In genomic region chr10:24254180-24254579, GRCh38 we compare ENCODE assay signal across 21 cellular contexts. TPM values are rescaled to one million over a fixed set of nuclear protein-coding genes. Genes with fewer than 3 reads are reported as not detected.
DNase-seq lines count a peak whose midpoint lies in the region; ATAC-seq and TF ChIP-seq lines count a peak whose summit lies in the region.
"Had no signal": no experiment of that assay in that cellular context is flagged by ENCODE, and none has a peak within 500 bp of the region (broad histone marks: within the 10 kb centered on the region; RNA-seq: fewer than 3 reads in every experiment).

No MANE protein-coding gene starts in this region.

- H3K27me3 ChIP-seq in cardiac muscle cell (no peaks in the 10 kb centered on the region), mesenchymal stem cell (ENCODE audit: control insufficient read depth in 1 of 2, insufficient read depth in 1 of 2, low read length in 2 of 2) (no peaks in the 10 kb centered on the region)
- H3K27me3 ChIP-seq: transverse colon had no signal

- 70% methylated on average over 3 of the region's 3 CpGs for WGBS in mesenchymal stem cell

- H3K4me1 Mint-ChIP-seq in type B pancreatic cell (ENCODE audit: unreplicated experiment): peaks cover 70% of the 10 kb centered on the region

- no peak for TF ChIP-seq CTCF in cardiac muscle cell (IDR thresholded peaks at IDR 0.05; ENCODE audit: low read depth, low read length)
- TF ChIP-seq CTCF in choroid plexus epithelial cell (conservative IDR thresholded peaks at IDR 0.05; ENCODE audit: low read depth, low read length): no peak
- TF ChIP-seq CTCF in type B pancreatic cell (conservative IDR thresholded peaks at IDR 0.05): no peak

- peak in 1 of 2 donors; percentile 46 for DNase-seq in cardiac muscle cell (ENCODE audit: low read depth in 1 of 2, low spot score in 1 of 2)
- DNase-seq in Right ventricle myocardium inferior (ENCODE audit: missing footprints): no peak
- DNase-seq in choroid plexus epithelial cell (ENCODE audit: low read depth): peak; percentile 19
- DNase-seq in mesenchymal stem cell: no peak
- DNase-seq in type B pancreatic cell (ENCODE audit: extremely low spot score, unreplicated experiment): no peak
- DNase-seq in foreskin melanocyte: no peak
- no peak for DNase-seq in NCI-H128 (lab: John Stamatoyannopoulos, UW; ENCODE audit: unreplicated experiment)
- DNase-seq: activated CD8-positive, alpha-beta memory T cell treated with anti-CD3 and anti-CD28 coated beads for 24 hours; amygdala; DMS53; NCI-H2029; NCI-H526 treated with DMSO at 0.1 percent for 48 hours; stimulated activated CD4-positive, alpha-beta T cell treated with anti-CD3 and anti-CD28 coated beads, Interleukin-2, amount 100 ng/mL, for 24 hours; transverse colon had no signal

- H2BK12ac ChIP-seq in mesenchymal stem cell (ENCODE audit: low read length in 2 of 2): no peak overlapping the region

- H3K27ac ChIP-seq in cardiac muscle cell (peak overlapping the region; percentile 92), mesenchymal stem cell (ENCODE audit: low read length, poor library complexity, severe bottlenecking) (no peak overlapping the region)
- H3K27ac ChIP-seq: 22Rv1, C4-2B, transverse colon had no signal

- H3K4me3 Mint-ChIP-seq in type B pancreatic cell: peak overlapping the region; percentile 15
- H3K4me3 Mint-ChIP-seq: dendritic cell treated with granulocyte-macrophage colony-stimulating factor and Interleukin-4, amounts not matched to agents 40 ng/mL and 50 ng/mL, for 4 days; neural crest cell had no signal

- H3K36me3 ChIP-seq in cardiac muscle cell: no peaks in the 10 kb centered on the region
- no peaks in the 10 kb centered on the region for H3K36me3 ChIP-seq in mesenchymal stem cell (ENCODE audit: control insufficient read depth in 1 of 2, insufficient read depth in 2 of 2, low read depth in 1 of 2, low read length in 2 of 2)
- H3K36me3 ChIP-seq: transverse colon had no signal

- H3K4me3 ChIP-seq in cardiac muscle cell (no peak overlapping the region), choroid plexus epithelial cell (ENCODE audit: low read depth, low read length) (no peak overlapping the region), mesenchymal stem cell (ENCODE audit: insufficient read depth in 1 of 2, low read depth in 1 of 2, low read length in 2 of 2) (no peak overlapping the region)
- H3K4me3 ChIP-seq: transverse colon had no signal

- H3K36me3 Mint-ChIP-seq in type B pancreatic cell: peaks cover 19% of the 10 kb centered on the region

- H2BK15ac ChIP-seq in mesenchymal stem cell (ENCODE audit: low read depth, poor library complexity, severe bottlenecking): no peak overlapping the region

- no peak overlapping the region for H2BK5ac ChIP-seq in mesenchymal stem cell (ENCODE audit: low read depth, low read length, poor library complexity, severe bottlenecking)

- H4K91ac ChIP-seq in mesenchymal stem cell (ENCODE audit: low read length): no peak overlapping the region

- ATAC-seq in Right ventricle myocardium inferior (no peak), HG02840 (IDR thresholded peaks at IDR 0.05; ENCODE audit: low FRiP score, unreplicated experiment) (no peak)

- H3K9me3 Mint-ChIP-seq in type B pancreatic cell: no peaks in the 10 kb centered on the region
- H3K9me3 Mint-ChIP-seq: activated T-helper 2 cell treated with anti-CD3 and anti-CD28 coated beads, Interferon-gamma antibody, Interleukin-2, Interleukin-4, amounts not matched to agents 10 μg/mL and 5 μg/mL and 100 μg/mL, durations not matched to agents 14 hours and 24 hours and 36 hours; dendritic cell treated with granulocyte-macrophage colony-stimulating factor and Interleukin-4, amounts not matched to agents 40 ng/mL and 50 ng/mL, for 4 days; neural crest cell had no signal

- H3K9me3 ChIP-seq in cardiac muscle cell (ENCODE audit: low read depth) (no peaks in the 10 kb centered on the region), mesenchymal stem cell (ENCODE audit: control insufficient read depth, low read length) (no peaks in the 10 kb centered on the region)
- H3K9me3 ChIP-seq: transverse colon had no signal

- H3K27ac Mint-ChIP-seq in type B pancreatic cell: peak overlapping the region; percentile 95
- H3K27ac Mint-ChIP-seq: activated T-helper 2 cell treated with anti-CD3 and anti-CD28 coated beads, Interferon-gamma antibody, Interleukin-2, Interleukin-4, amounts not matched to agents 10 μg/mL and 5 μg/mL and 100 μg/mL, durations not matched to agents 14 hours and 24 hours and 36 hours; dendritic cell treated with granulocyte-macrophage colony-stimulating factor and Interleukin-4, amounts not matched to agents 40 ng/mL and 50 ng/mL, for 4 days had no signal

- H3K79me1 ChIP-seq in mesenchymal stem cell (replicated peaks; ENCODE audit: low read length, poor library complexity, severe bottlenecking): no peaks in the 10 kb centered on the region

- no peak overlapping the region for H3K4ac ChIP-seq in mesenchymal stem cell (ENCODE audit: low read depth in 1 of 2, low read length in 2 of 2)

- no peak overlapping the region for H3K14ac ChIP-seq in mesenchymal stem cell (ENCODE audit: low read length in 2 of 2)

- no peak overlapping the region for H2AK5ac ChIP-seq in mesenchymal stem cell (ENCODE audit: low read length, severe bottlenecking)

- H2BK120ac ChIP-seq in mesenchymal stem cell (ENCODE audit: low read depth, low read length): no peak overlapping the region

- intact Hi-C loops in Right ventricle myocardium inferior (cut with DNase I): loop anchor here (5.0 kb wide), 1 partner anchor 108 kb away; no protein-coding TSS in a partner anchor

- no peak overlapping the region for H3K4me2 ChIP-seq in mesenchymal stem cell (ENCODE audit: low read length, poor library complexity, severe bottlenecking)

- H4K8ac ChIP-seq in mesenchymal stem cell (ENCODE audit: low read length): no peak overlapping the region

- no peaks in the 10 kb centered on the region for H3K27me3 Mint-ChIP-seq in type B pancreatic cell
- H3K27me3 Mint-ChIP-seq: dendritic cell treated with granulocyte-macrophage colony-stimulating factor and Interleukin-4, amounts not matched to agents 40 ng/mL and 50 ng/mL, for 4 days had no signal

- no peak overlapping the region for H2AFZ ChIP-seq in mesenchymal stem cell (ENCODE audit: low read depth, low read length)

- H3K4me1 ChIP-seq in cardiac muscle cell (ENCODE audit: low read depth) (peaks cover 30% of the 10 kb centered on the region), mesenchymal stem cell (ENCODE audit: control insufficient read depth, insufficient read depth, low read depth, low read length) (no peaks in the 10 kb centered on the region)
- H3K4me1 ChIP-seq: transverse colon had no signal

- H3K23ac ChIP-seq in mesenchymal stem cell (ENCODE audit: low read length in 2 of 2): no peak overlapping the region

- peak overlapping the region; percentile 38 for H3K9ac ChIP-seq in mesenchymal stem cell (ENCODE audit: low read length)

- no peak overlapping the region for H3K18ac ChIP-seq in mesenchymal stem cell (ENCODE audit: low read depth in 1 of 2, low read length in 2 of 2)

RNA-seq across cellular contexts. Expression of gene KIAA1217, which starts 45.2 kb away (rescaled TPM):
- total RNA-seq in cardiac muscle cell (9.8 and 23.1 TPM in 2 replicates), Right ventricle myocardium inferior (45.0 TPM), type B pancreatic cell (ENCODE audit: low replicate concordance) (73.2 and 99.0 TPM in 2 replicates)
- 8.9 and 13.3 TPM in 2 replicates for polyA plus RNA-seq in cardiac muscle cell
- polyA plus RNA-seq in mesenchymal stem cell (2013, experiment 1 of 2): 2.4 TPM
- 2.3 TPM for polyA plus RNA-seq in mesenchymal stem cell (2013, experiment 2 of 2)
- total RNA-seq: OCI-LY7 had no signal
